Comparison of ENCODE assay signal across 17 cellular contexts in genomic region chr21:35375115-35375514, GRCh38.
DNase-seq lines count a peak whose midpoint lies in the region; ATAC-seq and TF ChIP-seq lines count a peak whose summit lies in the region.
"Had no signal": no experiment of that assay in that cellular context is flagged by ENCODE, and none has a peak within 500 bp of the region (broad histone marks: within the 10 kb centered on the region; RNA-seq: fewer than 3 reads in every experiment).

No MANE protein-coding gene starts in this region.

- H3K27me3 ChIP-seq in RWPE2 (ENCODE audit: insufficient read depth, poor library complexity, severe bottlenecking) (no peaks in the 10 kb centered on the region), fibroblast of lung (ENCODE audit: control insufficient read depth, insufficient read depth, low read length) (no peaks in the 10 kb centered on the region), rectal smooth muscle tissue (ENCODE audit: control insufficient read depth, insufficient read depth, low read length) (no peaks in the 10 kb centered on the region)
- H3K27me3 ChIP-seq: upper lobe of left lung had no signal

- no peaks in the 10 kb centered on the region for H4K20me1 ChIP-seq in fibroblast of lung (ENCODE audit: control insufficient read depth, extremely low read depth, insufficient read depth, low read length)

- H3K79me2 ChIP-seq in fibroblast of lung (ENCODE audit: control insufficient read depth, insufficient read depth, low read length): no peaks in the 10 kb centered on the region

- TF ChIP-seq CTCF in RWPE2 (IDR thresholded peaks at IDR 0.05; ENCODE audit: poor library complexity, severe bottlenecking) (no peak), fibroblast of lung (conservative IDR thresholded peaks at IDR 0.05 in 1 of 2, IDR thresholded peaks at IDR 0.05 in 1 of 2; ENCODE audit: low read depth in 1 of 2, low read length in 2 of 2) (no peak)

- H3K4me1 ChIP-seq in RWPE2 (ENCODE audit: insufficient read depth, poor library complexity, severe bottlenecking) (peaks cover 23% of the 10 kb centered on the region), fibroblast of lung (ENCODE audit: control insufficient read depth, extremely low read depth, insufficient read depth, low read length) (no peaks in the 10 kb centered on the region), rectal smooth muscle tissue (ENCODE audit: control insufficient read depth, insufficient read depth, low read length) (no peaks in the 10 kb centered on the region)
- H3K4me1 ChIP-seq: upper lobe of left lung had no signal

- no peak overlapping the region for H3K4me2 ChIP-seq in fibroblast of lung (ENCODE audit: extremely low read depth, insufficient read depth, low read length)

- H3K27ac ChIP-seq in RWPE2 (ENCODE audit: poor library complexity, severe bottlenecking): peak overlapping the region; percentile 69
- H3K27ac ChIP-seq in fibroblast of lung (ENCODE audit: insufficient read depth, low read length): no peak overlapping the region
- peak overlapping the region; percentile 23 for H3K27ac ChIP-seq in rectal smooth muscle tissue (ENCODE audit: low read depth, low read length)
- H3K27ac ChIP-seq: heart right ventricle, SK-N-MC, upper lobe of left lung had no signal

- no peak overlapping the region for H2AFZ ChIP-seq in fibroblast of lung (ENCODE audit: low read length)

- H3K4me3 ChIP-seq in RWPE2 (ENCODE audit: severe bottlenecking) (no peak overlapping the region), fibroblast of lung (replicated peaks in 1 of 4; ENCODE audit: control extremely low read depth in 1 of 4, insufficient read depth in 1 of 4, low read depth in 3 of 4, low read length in 4 of 4) (no peak overlapping the region), rectal smooth muscle tissue (ENCODE audit: low read length) (no peak overlapping the region)
- H3K4me3 ChIP-seq: heart right ventricle, SK-N-MC, upper lobe of left lung had no signal

- H3K9ac ChIP-seq in fibroblast of lung (ENCODE audit: insufficient read depth, low read length) (no peak overlapping the region), rectal smooth muscle tissue (ENCODE audit: low read length) (no peak overlapping the region)

- H3K36me3 ChIP-seq in RWPE2 (ENCODE audit: low read depth): no peaks in the 10 kb centered on the region
- H3K36me3 ChIP-seq in fibroblast of lung (ENCODE audit: control insufficient read depth, insufficient read depth, low read length): no peaks in the 10 kb centered on the region
- H3K36me3 ChIP-seq in rectal smooth muscle tissue (ENCODE audit: control insufficient read depth, insufficient read depth, low read length): no peaks in the 10 kb centered on the region
- H3K36me3 ChIP-seq: heart right ventricle, upper lobe of left lung had no signal

- ATAC-seq in RWPE2 (ENCODE audit: low read depth) (peak; percentile 96), left lobe of liver (no peak)
- ATAC-seq: activated CD8-positive, alpha-beta T cell treated with anti-CD3 and anti-CD28 coated beads, Interleukin-2, amount 10 ng/mL, durations not matched to agents 7 days and 5 days; heart right ventricle had no signal

- DNase-seq in GM04503 (ENCODE audit: low read depth) (peak; percentile 81), RWPE2 (ENCODE audit: low spot score) (no peak), fibroblast of lung (ENCODE audit: low read depth in 2 of 2) (peak; percentile 37 to 91), NCI-H510A (lab: John Stamatoyannopoulos, UW) (no peak), left lobe of liver (ENCODE audit: low spot score) (no peak), midbrain (lab: John Stamatoyannopoulos, UW) (no peak)
- no peak for DNase-seq in activated CD8-positive, alpha-beta memory T cell treated with anti-CD3 and anti-CD28 coated beads, Interleukin-2, amount 50 U/mL, for 4 hours
- DNase-seq: activated CD8-positive, alpha-beta T cell treated with anti-CD3 and anti-CD28 coated beads, Interleukin-2, amount 10 ng/mL, durations not matched to agents 7 days and 5 days; CD8-positive, alpha-beta memory T cell; endodermal cell; heart right ventricle; naive B cell; NCI-H2171 treated with DMSO at 0.1 percent for 48 hours; stimulated activated CD4-positive, alpha-beta T cell treated with anti-CD3 and anti-CD28 coated beads, Interleukin-2, amount 100 ng/mL, for 48 hours; upper lobe of left lung had no signal

- no peaks in the 10 kb centered on the region for H3K9me3 ChIP-seq in RWPE2 (ENCODE audit: severe bottlenecking)
- no peaks in the 10 kb centered on the region for H3K9me3 ChIP-seq in fibroblast of lung (ENCODE audit: control insufficient read depth, insufficient read depth, low read depth, low read length)
- H3K9me3 ChIP-seq: heart right ventricle, upper lobe of left lung had no signal

Comparison
In these comparisons a context has a peak if more than half of its experiments do, and no peak if none do; other contexts are left out.
1. DNase-seq: peak in GM04503 (single experiment) and fibroblast of lung (2 of 2); none in RWPE2 (single experiment), NCI-H510A (single experiment), left lobe of liver (single experiment), activated CD8-positive, alpha-beta memory T cell treated with anti-CD3 and anti-CD28 coated beads, Interleukin-2, amount 50 U/mL, for 4 hours (single experiment) and midbrain (single experiment).